ENCODE assay signal across 1 cellular context in genomic region chr3:81863714-81864113, GRCh38.
TF ChIP-seq lines count a peak whose summit lies in the region.

No MANE protein-coding gene starts in this region.

TF ChIP-seq in GM23338, 12 proteins besides CTCF, POLR2A, EP300 and RAD21:
- no peak for TF ChIP-seq ZNF462 (CRISPR knock-in tag; IDR thresholded peaks at IDR 0.05)
- TF ChIP-seq ETS1 (IDR thresholded peaks at IDR 0.05) = no peak
- no peak for TF ChIP-seq STAT1 (IDR thresholded peaks at IDR 0.05; ENCODE audit: unreplicated experiment)
